Comparison of ENCODE assay signal across 16 cellular contexts in the genomic region with DNA sequence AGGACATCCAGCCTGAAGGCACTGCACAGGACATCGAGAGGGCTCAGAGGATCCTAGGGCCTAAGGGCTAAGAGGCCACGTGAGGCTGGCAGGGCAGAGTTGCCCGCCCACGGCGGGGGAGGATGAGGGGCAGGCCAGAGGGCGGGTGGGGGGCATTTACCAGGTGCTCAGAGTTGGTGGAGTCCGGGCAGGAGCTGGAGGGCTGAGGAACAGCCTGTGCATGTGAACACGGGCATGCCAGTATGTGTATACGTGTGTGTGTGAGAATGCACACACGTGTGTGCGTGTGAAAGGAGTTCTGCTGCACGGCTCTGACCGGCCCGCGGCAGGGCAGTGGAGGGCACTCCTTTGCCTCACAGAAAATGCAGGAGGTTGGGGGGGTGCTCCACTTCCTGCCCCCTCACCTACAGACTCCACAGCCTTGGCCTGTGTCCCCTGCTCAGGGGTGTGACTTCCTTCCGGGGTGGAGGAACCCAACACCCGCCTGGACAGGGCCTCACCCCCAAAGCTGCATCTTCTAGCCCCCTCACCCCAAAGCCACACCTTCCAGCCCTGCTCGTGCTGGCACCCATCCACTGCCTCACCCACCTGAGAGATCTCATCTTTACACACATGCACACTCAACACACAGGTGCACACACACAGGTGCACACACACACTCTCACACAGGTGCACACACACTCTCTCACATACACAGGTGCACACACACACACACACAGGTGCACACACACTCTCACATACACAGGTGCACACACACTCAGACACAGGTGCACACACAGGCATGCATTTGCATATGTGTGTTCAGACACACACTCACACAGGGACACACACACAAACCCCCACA. TPM values are rescaled to one million over a fixed set of nuclear protein-coding genes. Genes with fewer than 3 reads are reported as not detected.
DNase-seq lines count a peak whose midpoint lies in the region; ATAC-seq and TF ChIP-seq lines count a peak whose summit lies in the region.
"Had no signal": no experiment of that assay in that cellular context is flagged by ENCODE, and none has a peak within 500 bp of the region (broad histone marks: within the 10 kb centered on the region; RNA-seq: fewer than 3 reads in every experiment).

No MANE protein-coding gene starts in this region.

- ATAC-seq in esophagus mucosa, result peak; percentile 11
- peak; percentile 36 for ATAC-seq in stimulated activated naive CD8-positive, alpha-beta T cell treated with anti-CD3 and anti-CD28 coated beads, Interleukin-15, amount 100 ng/mL, for 72 hours
- no peak for ATAC-seq in GM18505 (IDR thresholded peaks at IDR 0.05; ENCODE audit: unreplicated experiment)
- ATAC-seq: foreskin keratinocyte had no signal

- no peaks in the 10 kb centered on the region for H3K36me3 Mint-ChIP-seq in activated naive CD4-positive, alpha-beta T cell treated with anti-CD3 and anti-CD28 coated beads, Interleukin-2, amount 10 ng/mL, durations not matched to agents 7 days and 5 days

- H3K27me3 Mint-ChIP-seq in activated naive CD4-positive, alpha-beta T cell treated with anti-CD3 and anti-CD28 coated beads, Interleukin-2, amount 10 ng/mL, durations not matched to agents 7 days and 5 days, result peaks cover 48% of the 10 kb centered on the region
- H3K27me3 Mint-ChIP-seq in stimulated activated naive CD8-positive, alpha-beta T cell treated with anti-CD3 and anti-CD28 coated beads, Interleukin-15, amount 100 ng/mL, for 72 hours, result peaks cover 5% of the 10 kb centered on the region

- H3K4me3 Mint-ChIP-seq in activated naive CD4-positive, alpha-beta T cell treated with anti-CD3 and anti-CD28 coated beads, Interleukin-2, amount 10 ng/mL, durations not matched to agents 7 days and 5 days, result peak overlapping the region; percentile 21
- peak overlapping the region; percentile 51 to 63 for H3K4me3 Mint-ChIP-seq in stimulated activated naive CD8-positive, alpha-beta T cell treated with anti-CD3 and anti-CD28 coated beads, Interleukin-15, amount 100 ng/mL, for 72 hours

- TF ChIP-seq CTCF in RWPE1 (conservative IDR thresholded peaks at IDR 0.05; ENCODE audit: low read depth), result no peak

- H3K36me3 ChIP-seq in SJCRH30, result no peaks in the 10 kb centered on the region
- H3K36me3 ChIP-seq: BE2C had no signal

- H3K4me1 ChIP-seq in SJCRH30, result peaks cover 14% of the 10 kb centered on the region; the same call in 1 of the 2 replicates
- H3K4me1 ChIP-seq: foreskin keratinocyte had no signal

- H3K27ac Mint-ChIP-seq in activated naive CD4-positive, alpha-beta T cell treated with anti-CD3 and anti-CD28 coated beads, Interleukin-2, amount 10 ng/mL, durations not matched to agents 7 days and 5 days, result peak overlapping the region; percentile 58
- H3K27ac Mint-ChIP-seq in stimulated activated naive CD8-positive, alpha-beta T cell treated with anti-CD3 and anti-CD28 coated beads, Interleukin-15, amount 100 ng/mL, for 72 hours, result peak overlapping the region in 1 of 2 donors; percentile 51

- peaks cover 31% of the 10 kb centered on the region for H3K4me1 Mint-ChIP-seq in activated naive CD4-positive, alpha-beta T cell treated with anti-CD3 and anti-CD28 coated beads, Interleukin-2, amount 10 ng/mL, durations not matched to agents 7 days and 5 days
- H3K4me1 Mint-ChIP-seq in stimulated activated naive CD8-positive, alpha-beta T cell treated with anti-CD3 and anti-CD28 coated beads, Interleukin-15, amount 100 ng/mL, for 72 hours, result peaks cover 58% of the 10 kb centered on the region

- H3K27me3 ChIP-seq in SJCRH30, result no peaks in the 10 kb centered on the region
- H3K27me3 ChIP-seq: BE2C had no signal

- CTCF ChIA-PET in activated naive CD4-positive, alpha-beta T cell treated with anti-CD3 and anti-CD28 coated beads, Interleukin-2, amount 10 ng/mL, durations not matched to agents 7 days and 5 days (lab: Charles Lee), result interaction anchor here (1.4 kb wide), 1 partner anchor 19 kb away, joined by 5 read pairs; no protein-coding TSS in a partner anchor
- CTCF ChIA-PET in RWPE1 (lab: Yijun Ruan, JAX), result interaction anchor here (0.7 to 1.1 kb wide), 2 partner anchors 10 to 558 kb away, joined by 3 to 4 read pairs; no protein-coding TSS in a partner anchor

- TF ChIP-seq POLR2A in GM18505 (IDR thresholded peaks at IDR 0.05; ENCODE audit: borderline replicate concordance, extremely low read depth, insufficient read depth, insufficient read length), result no peak

- H3K9me3 ChIP-seq in SJCRH30 (replicated peaks), result no peaks in the 10 kb centered on the region; the same call in 1 of the 2 replicates

- no peak overlapping the region for H3K4me3 ChIP-seq in SJCRH30

- H3K9me3 Mint-ChIP-seq in activated naive CD4-positive, alpha-beta T cell treated with anti-CD3 and anti-CD28 coated beads, Interleukin-2, amount 10 ng/mL, durations not matched to agents 7 days and 5 days, result no peaks in the 10 kb centered on the region
- peaks cover 0 to 5% of the 10 kb centered on the region in 2 donors for H3K9me3 Mint-ChIP-seq in stimulated activated naive CD8-positive, alpha-beta T cell treated with anti-CD3 and anti-CD28 coated beads, Interleukin-15, amount 100 ng/mL, for 72 hours

- peak overlapping the region; percentile 82; the same call in 1 of the 2 replicates for H3K27ac ChIP-seq in RWPE1
- no peak overlapping the region for H3K27ac ChIP-seq in SJCRH30
- H3K27ac ChIP-seq: foreskin keratinocyte had no signal

- POLR2A ChIA-PET in RWPE1 (lab: Yijun Ruan, JAX; ENCODE audit: low non-redundant PET), result no interaction called here

- peak; percentile 56 for DNase-seq in activated naive CD4-positive, alpha-beta T cell treated with anti-CD3 and anti-CD28 coated beads, Interleukin-2, amount 10 ng/mL, durations not matched to agents 7 days and 5 days
- no peak for DNase-seq in activated naive CD4-positive, alpha-beta T cell treated with anti-CD3 and anti-CD28 coated beads, Interleukin-2, amount 50 U/mL, for 16 hours
- DNase-seq in RWPE1 (ENCODE audit: low spot score), result no peak
- DNase-seq in stimulated activated naive CD8-positive, alpha-beta T cell treated with anti-CD3 and anti-CD28 coated beads, Interleukin-15, amount 100 ng/mL, for 72 hours, result no peak
- DNase-seq in retina, result no peak
- no peak for DNase-seq in SJCRH30
- DNase-seq: BE2C; effector CD8-positive, alpha-beta T cell; EL; foreskin keratinocyte; midbrain; NCI-H1105 treated with DMSO at 0.1 percent for 48 hours; NCI-H345; stimulated activated CD4-positive, alpha-beta T cell treated with anti-CD3 and anti-CD28 coated beads, Interleukin-1b, Interleukin-23, amount 100 ng/mL, for 48 hours had no signal

RNA-seq across cellular contexts. Expression of gene GPR132, which starts 11.8 kb away (rescaled TPM):
- total RNA-seq in esophagus mucosa, result 0.36 TPM
- 0.40 and 0.63 TPM in 2 replicates for total RNA-seq in SJCRH30 (2014; rRNA removed; shearing (Covaris generic))
- total RNA-seq: foreskin keratinocyte had no signal

RNA-seq across cellular contexts. Expression of gene CDCA4, which starts 56.1 kb away (rescaled TPM):
- total RNA-seq in esophagus mucosa, result 21.8 TPM
- total RNA-seq in SJCRH30 (2014; rRNA removed; shearing (Covaris generic)), result 92.3 and 98.0 TPM in 2 replicates
